Comparison of ENCODE assay signal across 21 cellular contexts in genomic region chr7:149282331-149282655, GRCh38. TPM values are rescaled to one million over a fixed set of nuclear protein-coding genes. Genes with fewer than 3 reads are reported as not detected.
DNase-seq lines count a peak whose midpoint lies in the region; ATAC-seq, FAIRE-seq and TF ChIP-seq lines count a peak whose summit lies in the region.
"Had no signal": no experiment of that assay in that cellular context is flagged by ENCODE, and none has a peak within 500 bp of the region (broad histone marks: within the 10 kb centered on the region; RNA-seq: fewer than 3 reads in every experiment).

No MANE protein-coding gene starts in this region.

- no peak for FAIRE-seq in GM12891 (lab: Jason Lieb, UNC)
- FAIRE-seq: GM19239 had no signal

- no peak overlapping the region for H2AFZ ChIP-seq in GM23338

- peak overlapping the region; percentile 21 for H3K27ac Mint-ChIP-seq in T-helper 2 cell treated with Interferon-gamma antibody and Interleukin-4, amounts not matched to agents 5 μg/mL and 100 μg/mL, for 36 hours
- H3K27ac Mint-ChIP-seq in GM23338 (no peak overlapping the region; the same call in 1 of the 2 replicates), endothelial cell (ENCODE audit: unreplicated experiment) (peak overlapping the region; percentile 76), progenitor cell of endocrine pancreas (peak overlapping the region; percentile 33)
- H3K27ac Mint-ChIP-seq: B cell had no signal

- no peaks in the 10 kb centered on the region for H3K36me3 ChIP-seq in GM23338 (ENCODE audit: insufficient read depth)

- no peak for TF ChIP-seq CTCF in GM23338 (conservative IDR thresholded peaks at IDR 0.05; ENCODE audit: low read depth in 2 of 2)
- no peak for TF ChIP-seq CTCF in endothelial cell (IDR thresholded peaks at IDR 0.05; ENCODE audit: unreplicated experiment)
- TF ChIP-seq CTCF in progenitor cell of endocrine pancreas (IDR thresholded peaks at IDR 0.05; ENCODE audit: unreplicated experiment), result no peak

- peaks cover 27% of the 10 kb centered on the region for H3K36me3 Mint-ChIP-seq in T-helper 2 cell treated with Interferon-gamma antibody and Interleukin-4, amounts not matched to agents 5 μg/mL and 100 μg/mL, for 36 hours (ENCODE audit: low read depth)
- H3K36me3 Mint-ChIP-seq in GM23338 (ENCODE audit: low read depth), result peaks cover 35% of the 10 kb centered on the region
- peaks cover 19% of the 10 kb centered on the region for H3K36me3 Mint-ChIP-seq in endothelial cell (ENCODE audit: low read depth, unreplicated experiment)
- H3K36me3 Mint-ChIP-seq in progenitor cell of endocrine pancreas (ENCODE audit: insufficient read depth), result peaks cover 13% of the 10 kb centered on the region

- H3K4me2 ChIP-seq in GM23338, result no peak overlapping the region
- H3K4me2 ChIP-seq: KMS-11 had no signal

- H3K4me3 Mint-ChIP-seq in T-helper 2 cell treated with Interferon-gamma antibody and Interleukin-4, amounts not matched to agents 5 μg/mL and 100 μg/mL, for 36 hours, result no peak overlapping the region
- H3K4me3 Mint-ChIP-seq in GM23338 (no peak overlapping the region; the same call in 2 of the 3 replicates), endothelial cell (ENCODE audit: unreplicated experiment) (peak overlapping the region; percentile 76), progenitor cell of endocrine pancreas (ENCODE audit: low read depth) (no peak overlapping the region)
- H3K4me3 Mint-ChIP-seq: B cell had no signal

- no peaks in the 10 kb centered on the region for H3K9me2 ChIP-seq in GM23338 (ENCODE audit: insufficient read depth)

- H3K4me1 Mint-ChIP-seq in T-helper 2 cell treated with Interferon-gamma antibody and Interleukin-4, amounts not matched to agents 5 μg/mL and 100 μg/mL, for 36 hours (ENCODE audit: low read depth), result peaks cover 24% of the 10 kb centered on the region
- H3K4me1 Mint-ChIP-seq in GM23338, result peaks cover 20% of the 10 kb centered on the region
- peaks cover 32% of the 10 kb centered on the region for H3K4me1 Mint-ChIP-seq in endothelial cell (ENCODE audit: unreplicated experiment)
- peaks cover 1% of the 10 kb centered on the region for H3K4me1 Mint-ChIP-seq in progenitor cell of endocrine pancreas (ENCODE audit: low read depth)

- H3K79me2 ChIP-seq in GM23338 (replicated peaks; ENCODE audit: insufficient read depth), result no peaks in the 10 kb centered on the region

- H4K20me1 ChIP-seq in GM23338 (replicated peaks; ENCODE audit: insufficient read depth), result no peaks in the 10 kb centered on the region

- no peaks in the 10 kb centered on the region for H3K9me3 Mint-ChIP-seq in T-helper 2 cell treated with Interferon-gamma antibody and Interleukin-4, amounts not matched to agents 5 μg/mL and 100 μg/mL, for 36 hours
- H3K9me3 Mint-ChIP-seq in GM23338 (no peaks in the 10 kb centered on the region; the same call in 2 of the 3 replicates), endothelial cell (ENCODE audit: unreplicated experiment) (no peaks in the 10 kb centered on the region), progenitor cell of endocrine pancreas (ENCODE audit: low read depth) (no peaks in the 10 kb centered on the region)

- ATAC-seq in GM23338, result no peak

- no peak overlapping the region for H3K4me3 ChIP-seq in GM23338

- peaks cover 5% of the 10 kb centered on the region; the same call in 1 of the 2 replicates for H3K27me3 ChIP-seq in GM23338 (ENCODE audit: insufficient read depth)

- H3K27me3 Mint-ChIP-seq in T-helper 2 cell treated with Interferon-gamma antibody and Interleukin-4, amounts not matched to agents 5 μg/mL and 100 μg/mL, for 36 hours (ENCODE audit: low read depth), result peaks cover 3% of the 10 kb centered on the region
- peaks cover 11% of the 10 kb centered on the region for H3K27me3 Mint-ChIP-seq in GM23338 (ENCODE audit: insufficient read depth, low read depth, poor library complexity)
- H3K27me3 Mint-ChIP-seq in endothelial cell (ENCODE audit: unreplicated experiment), result peaks cover 23% of the 10 kb centered on the region
- H3K27me3 Mint-ChIP-seq in progenitor cell of endocrine pancreas, result peaks cover 9% of the 10 kb centered on the region
- H3K27me3 Mint-ChIP-seq: B cell had no signal

- H3K4me1 ChIP-seq in GM23338 (ENCODE audit: insufficient read depth), result peaks cover 3% of the 10 kb centered on the region

- TF ChIP-seq POLR2A in GM12891 (IDR thresholded peaks at IDR 0.05; ENCODE audit: low read depth, low read length), result no peak

- no peak overlapping the region for H3K27ac ChIP-seq in GM23338 (ENCODE audit: low read depth)
- H3K27ac ChIP-seq: 22Rv1, HL-60, KMS-11 had no signal

- no peak for DNase-seq in T-helper 2 cell treated with Interferon-gamma antibody and Interleukin-4, amounts not matched to agents 5 μg/mL and 100 μg/mL, for 36 hours (ENCODE audit: low spot score)
- DNase-seq in T-helper 2 cell (no peak), GM23338 (ENCODE audit: low spot score) (peak; percentile 23), endothelial cell (ENCODE audit: low spot score) (no peak), progenitor cell of endocrine pancreas (ENCODE audit: low spot score, unreplicated experiment) (no peak), NCI-H748 (lab: John Stamatoyannopoulos, UW; ENCODE audit: unreplicated experiment) (no peak), putamen (ENCODE audit: low spot score) (no peak), GM12891 (ENCODE audit: insufficient read length, low spot score) (no peak)
- DNase-seq: Calu3, GF-D8, HCEC 1CT, NCI-H1417, NCI-H187, NCI-H2107, NCI-H510A, NCI-H774 had no signal

- 0 out of 2 replicates have a peak, but pooled peaks cover 10% of the 10 kb centered on the region for H3F3A ChIP-seq in GM23338 (replicated peaks; ENCODE audit: low read depth)

TF ChIP-seq in GM23338, 12 proteins besides CTCF, POLR2A, EP300 and RAD21 (continues in another document):
- TF ChIP-seq EZH2 (IDR thresholded peaks at IDR 0.05; ENCODE audit: low read depth, unreplicated experiment), result no peak
- TF ChIP-seq ZNF331 (CRISPR knock-in tag; IDR thresholded peaks at IDR 0.05; ENCODE audit: low read depth), result no peak

TF ChIP-seq in GM12891, 5 proteins besides CTCF, POLR2A, EP300 and RAD21:
- TF ChIP-seq PAX5 (IDR thresholded peaks at IDR 0.05; ENCODE audit: insufficient read depth, low read length, severe bottlenecking), result no peak
- TF ChIP-seq POU2F2 (IDR thresholded peaks at IDR 0.05; ENCODE audit: low read depth, low read length), result no peak
- TF ChIP-seq POLR2AphosphoS5 (IDR thresholded peaks at IDR 0.05; ENCODE audit: low read depth, low read length), result no peak
- no peak for TF ChIP-seq SPI1 (IDR thresholded peaks at IDR 0.05; ENCODE audit: low read depth, low read length)
- no peak for TF ChIP-seq TAF1 (IDR thresholded peaks at IDR 0.05; ENCODE audit: low read depth, low read length)

RNA-seq across cellular contexts. Expression of gene ZNF783, which starts 20.3 kb away (rescaled TPM):
- 8.6 and 9.0 TPM in 2 replicates for total RNA-seq in GM23338 (2014; rRNA removed; shearing (Covaris generic))
- polyA plus RNA-seq in GM23338 (2016; fragmentation: Nextera tagmentation; extraction: Ambion mirVana), result 2.1 and 2.6 TPM in 2 replicates
- 15.3 TPM for total RNA-seq in endothelial cell (ENCODE audit: unreplicated experiment)
- 17.5 and 18.5 TPM in 2 replicates for total RNA-seq in progenitor cell of endocrine pancreas
- 4.2 TPM for polyA plus RNA-seq in GM12891 (2012; ENCODE audit: low read depth, missing spikeins)

RNA-seq across cellular contexts. Expression of gene ZNF212, which starts 42.8 kb away (rescaled TPM):
- 18.0 and 18.9 TPM in 2 replicates for total RNA-seq in GM23338 (2014; rRNA removed; shearing (Covaris generic))
- polyA plus RNA-seq in GM23338 (2016; fragmentation: Nextera tagmentation; extraction: Ambion mirVana), result 8.9 and 10.8 TPM in 2 replicates
- total RNA-seq in endothelial cell (ENCODE audit: unreplicated experiment) (12.8 TPM), progenitor cell of endocrine pancreas (19.4 and 19.5 TPM in 2 replicates)
- 4.1 TPM for polyA plus RNA-seq in GM12891 (2012; ENCODE audit: low read depth, missing spikeins)
